Comparison of ENCODE assay signal across 12 cellular contexts in genomic region chr6:1313364-1313754, GRCh38. TPM values are rescaled to one million over a fixed set of nuclear protein-coding genes. Genes with fewer than 3 reads are reported as not detected.
A peak's percentile ranks its signal among the peaks of the same experiment; 100 is the strongest.
DNase-seq lines count a peak whose midpoint lies in the region; ATAC-seq and TF ChIP-seq lines count a peak whose summit lies in the region.
"Had no signal": no experiment of that assay in that cellular context is flagged by ENCODE, and none has a peak within 500 bp of the region (broad histone marks: within the 10 kb centered on the region; RNA-seq: fewer than 3 reads in every experiment).

No MANE protein-coding gene starts in this region.

- H3K9me2 ChIP-seq in GM23248 (ENCODE audit: insufficient read depth): no peaks in the 10 kb centered on the region

- no peaks in the 10 kb centered on the region for H3K36me3 ChIP-seq in GM23248 (ENCODE audit: low read depth)
- H3K36me3 ChIP-seq in WERI-Rb-1: no peaks in the 10 kb centered on the region
- H3K36me3 ChIP-seq in gastroesophageal sphincter: no peaks in the 10 kb centered on the region
- no peaks in the 10 kb centered on the region for H3K36me3 ChIP-seq in smooth muscle cell (ENCODE audit: low read depth)
- H3K36me3 ChIP-seq: cardiac muscle cell had no signal

- DNase-seq in GM23248: peak; percentile 30
- peak; percentile 34 for DNase-seq in WERI-Rb-1
- DNase-seq in smooth muscle cell (lab: John Stamatoyannopoulos, UW; ENCODE audit: unreplicated experiment): no peak
- DNase-seq in germinal center (ENCODE audit: low spot score): no peak
- DNase-seq in activated gamma-delta T cell treated with Interleukin-2 at 50 U/mL for 16 hours: no peak
- DNase-seq: GOT3, NCI-H1694 treated with DMSO at 0.1 percent for 48 hours had no signal

- no peaks in the 10 kb centered on the region for H3K79me2 ChIP-seq in GM23248 (ENCODE audit: insufficient read depth)
- H3K79me2 ChIP-seq in smooth muscle cell (ENCODE audit: low read depth): peaks cover 8% of the 10 kb centered on the region

- H3K4me2 ChIP-seq in GM23248 (ENCODE audit: unreplicated experiment): no peak overlapping the region
- peak overlapping the region; percentile 94 for H3K4me2 ChIP-seq in smooth muscle cell

- H3K27ac ChIP-seq in GM23248 (no peak overlapping the region), WERI-Rb-1 (no peak overlapping the region), gastroesophageal sphincter (peak overlapping the region; percentile 66 to 93 (median 88)), smooth muscle cell (ENCODE audit: low read depth) (no peak overlapping the region)
- H3K27ac ChIP-seq: cardiac muscle cell had no signal

- no peaks in the 10 kb centered on the region for H3K4me1 ChIP-seq in GM23248 (ENCODE audit: insufficient read depth)
- H3K4me1 ChIP-seq in gastroesophageal sphincter: peaks cover 0 to 57% (median 11%) of the 10 kb centered on the region in 3 donors
- H3K4me1 ChIP-seq in smooth muscle cell (ENCODE audit: low read depth): no peaks in the 10 kb centered on the region

- TF ChIP-seq CTCF in WERI-Rb-1 (IDR thresholded peaks at IDR 0.05; ENCODE audit: low read depth, low read length) (no peak), gastroesophageal sphincter (IDR thresholded peaks at IDR 0.05) (no peak), smooth muscle cell (IDR thresholded peaks at IDR 0.05; ENCODE audit: borderline replicate concordance, insufficient read depth, poor library complexity, severe bottlenecking) (no peak)

- WGBS in GM23248 (ENCODE audit: low coverage in 1 of 2, low lambda C conversion rate in 2 of 2, missing lambda C conversion rate in 2 of 2), 2 experiments: 2 to 6% methylated on average over 36 to 38 of the region's 67 CpGs
- WGBS in gastroesophageal sphincter (ENCODE audit: low coverage in 1 of 2), 2 donors: no CpG with 5 or more reads among the region's 67 CpGs
- WGBS in smooth muscle cell (ENCODE audit: low lambda C conversion rate): 2% methylated on average over 31 of the region's 67 CpGs

- H4K20me1 ChIP-seq in GM23248 (ENCODE audit: insufficient read depth): no peaks in the 10 kb centered on the region
- H4K20me1 ChIP-seq in smooth muscle cell (ENCODE audit: low read depth): no peaks in the 10 kb centered on the region

- peaks cover 4% of the 10 kb centered on the region; the same call in 1 of the 2 replicates for H3F3A ChIP-seq in GM23248 (ENCODE audit: insufficient read depth)
- no peaks in the 10 kb centered on the region for H3F3A ChIP-seq in smooth muscle cell (ENCODE audit: low read depth)

- H3K4me3 ChIP-seq in GM23248 (no peak overlapping the region), WERI-Rb-1 (ENCODE audit: low read depth, low read length) (peak overlapping the region; percentile 39), gastroesophageal sphincter (peak overlapping the region; percentile 57 to 70), smooth muscle cell (peak overlapping the region; percentile 62)

- H3K9ac ChIP-seq in GM23248 (no peak overlapping the region), smooth muscle cell (ENCODE audit: low read depth) (no peak overlapping the region)

- no peaks in the 10 kb centered on the region for H3K9me3 ChIP-seq in GM23248 (ENCODE audit: low read depth)
- H3K9me3 ChIP-seq in WERI-Rb-1 (ENCODE audit: severe bottlenecking): no peaks in the 10 kb centered on the region
- no peaks in the 10 kb centered on the region for H3K9me3 ChIP-seq in gastroesophageal sphincter
- no peaks in the 10 kb centered on the region for H3K9me3 ChIP-seq in smooth muscle cell (replicated peaks; ENCODE audit: low read depth)

- ATAC-seq in gastroesophageal sphincter (peak; percentile 13), GM21717 (IDR thresholded peaks at IDR 0.05; ENCODE audit: unreplicated experiment) (no peak)
- ATAC-seq: stimulated activated memory B cell treated with anti-CD40 and anti-IgM and Interleukin-4, amounts not matched to agents 10 μg/mL and 1 μg/mL and 100 μg/mL, for 72 hours had no signal

- in situ Hi-C loops in GM23248 (cut with MboI): no loop called here

- no peak for TF ChIP-seq EP300 in gastroesophageal sphincter (IDR thresholded peaks at IDR 0.05)

- H2AFZ ChIP-seq in GM23248 (no peak overlapping the region), smooth muscle cell (ENCODE audit: low read depth) (no peak overlapping the region)

- peak in 1 of 2 donors; percentile 40 for TF ChIP-seq POLR2A in gastroesophageal sphincter (IDR thresholded peaks at IDR 0.05)

- H3K27me3 ChIP-seq in GM23248 (replicated peaks; ENCODE audit: insufficient read depth) (peaks cover 35% of the 10 kb centered on the region), WERI-Rb-1 (ENCODE audit: insufficient read depth, low read depth, severe bottlenecking) (peaks cover 75% of the 10 kb centered on the region), gastroesophageal sphincter (peaks cover 26% of the 10 kb centered on the region), smooth muscle cell (ENCODE audit: low read depth) (peaks cover 54% of the 10 kb centered on the region)

RNA-seq across cellular contexts. Expression of gene FOXQ1, which starts 1.5 kb away (rescaled TPM):
- total RNA-seq in GM23248 (2014; rRNA removed; shearing (Covaris generic)): under 0.01 TPM in 1 of 2 replicates, not detected in the other
- polyA plus RNA-seq in GM23248 (2016; fragmentation: Nextera tagmentation; extraction: Ambion mirVana) (not detected in 2 replicates), smooth muscle cell (10.0 and 10.4 TPM in 2 replicates)
- total RNA-seq in gastroesophageal sphincter (1 to 10 TPM in 3 of 4 donors, under 1 TPM in 1; 0.40 to 7.0 (median 4.5) TPM), smooth muscle cell (3.5 and 6.6 TPM in 2 replicates)
- total RNA-seq: cardiac muscle cell, omental fat pad had no signal
- polyA plus RNA-seq: cardiac muscle cell had no signal

Comparison
In these comparisons a context has a peak if more than half of its experiments do, and no peak if none do; other contexts are left out.
1. DNase-seq: peak in GM23248 (single experiment) and WERI-Rb-1 (single experiment); none in smooth muscle cell (single experiment), germinal center (single experiment) and activated gamma-delta T cell treated with Interleukin-2 at 50 U/mL for 16 hours (single experiment).
2. H3K27ac ChIP-seq: peak in gastroesophageal sphincter (4 of 4); none in GM23248 (single experiment), WERI-Rb-1 (single experiment) and smooth muscle cell (single experiment).